ENCODE assay signal across 19 cellular contexts in the genomic region with DNA sequence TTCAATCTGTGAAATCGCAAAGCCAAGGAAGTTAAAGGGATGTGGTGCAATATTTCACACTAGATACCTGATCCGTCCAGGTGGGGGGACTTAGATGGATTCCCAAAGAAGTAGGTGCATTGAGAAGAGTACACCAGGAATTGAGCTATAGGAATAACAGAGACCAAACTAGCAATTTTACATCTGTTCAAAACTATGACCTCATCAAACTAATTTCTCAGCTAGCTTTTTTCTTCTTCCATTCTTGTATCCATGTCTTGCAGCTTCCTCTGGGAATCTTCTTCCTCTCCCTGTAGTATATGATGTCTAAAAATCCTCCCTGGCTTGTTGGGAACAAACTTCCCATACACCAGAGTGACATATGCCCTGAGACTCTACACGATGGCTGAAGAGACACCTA. TPM values are rescaled to one million over a fixed set of nuclear protein-coding genes. Genes with fewer than 3 reads are reported as not detected.
DNase-seq lines count a peak whose midpoint lies in the region; FAIRE-seq and TF ChIP-seq lines count a peak whose summit lies in the region.
"Had no signal": no experiment of that assay in that cellular context is flagged by ENCODE, and none has a peak within 500 bp of the region (broad histone marks: within the 10 kb centered on the region; RNA-seq: fewer than 3 reads in every experiment).

No MANE protein-coding gene starts in this region.

- POLR2A ChIA-PET in HEK293 (lab: Yijun Ruan, JAX) = interaction anchor here (0.6 to 1.0 kb wide), 2 partner anchors 52 to 678 kb away, joined by 3 read pairs; no protein-coding TSS in a partner anchor

- H3K27ac ChIP-seq in HEK293 (ENCODE audit: extremely low read depth, low read depth, low read length) (no peak overlapping the region), astrocyte (ENCODE audit: low read depth, low read length) (no peak overlapping the region)
- H3K27ac ChIP-seq: BLaER1, PC-9 had no signal

- H3K4me1 ChIP-seq in HEK293 (ENCODE audit: control insufficient read depth, insufficient read depth, low read length) (peaks cover 4% of the 10 kb centered on the region), astrocyte (ENCODE audit: insufficient read depth, low read length) (peaks cover 4% of the 10 kb centered on the region)

- no peak overlapping the region for H2AFZ ChIP-seq in astrocyte (ENCODE audit: low read depth, low read length)
- H2AFZ ChIP-seq: PC-9 had no signal

- peaks cover 11% of the 10 kb centered on the region for H3K27me3 Mint-ChIP-seq in T-helper 1 cell treated with Interleukin-12 subunit alpha and Interleukin-12 subunit beta and Interleukin-4 antibody, amounts not matched to agents 30 μg/mL and 1 μg/mL, for 36 hours (ENCODE audit: low read depth)
- H3K27me3 Mint-ChIP-seq in astrocyte (ENCODE audit: low read depth, unreplicated experiment) (no peaks in the 10 kb centered on the region), nephron (ENCODE audit: low read depth) (no peaks in the 10 kb centered on the region), osteocyte (ENCODE audit: unreplicated experiment) (peaks cover 4% of the 10 kb centered on the region)

- H3K36me3 ChIP-seq in HEK293 (ENCODE audit: control insufficient read depth in 2 of 2, insufficient read depth in 1 of 2, low read length in 2 of 2) (no peaks in the 10 kb centered on the region), astrocyte (ENCODE audit: insufficient read depth, low read length) (no peaks in the 10 kb centered on the region)
- H3K36me3 ChIP-seq: BLaER1, MG63 had no signal

- H3K9ac ChIP-seq in astrocyte (ENCODE audit: low read length) = no peak overlapping the region
- H3K9ac ChIP-seq: BLaER1 had no signal

- CTCF ChIA-PET in HEK293 (lab: Yijun Ruan, JAX) = interaction anchor here (0.7 kb wide), 1 partner anchor 386 kb away, joined by 3 read pairs; no protein-coding TSS in a partner anchor

- DNase-seq in T-helper 1 cell (no peak), astrocyte (ENCODE audit: low read depth) (no peak), osteocyte (ENCODE audit: extremely low spot score, unreplicated experiment) (no peak), SHP77 treated with DMSO at 0.1 percent for 48 hours (lab: John Stamatoyannopoulos, UW) (no peak), SIG-M5 (lab: John Stamatoyannopoulos, UW) (no peak)
- DNase-seq: GF-D8, Karpas-422, MG63, NCI-H1092, NCI-H146, NCI-H2081, NCI-H748 treated with DMSO at 0.1 percent for 48 hours, PC-9 had no signal

- no peak overlapping the region for H3K4me2 ChIP-seq in astrocyte (ENCODE audit: low read length)
- H3K4me2 ChIP-seq: BLaER1, GM23338, PC-9 had no signal

- peaks cover 12% of the 10 kb centered on the region for H3K9me3 Mint-ChIP-seq in T-helper 1 cell treated with Interleukin-12 subunit alpha and Interleukin-12 subunit beta and Interleukin-4 antibody, amounts not matched to agents 30 μg/mL and 1 μg/mL, for 36 hours
- H3K9me3 Mint-ChIP-seq in astrocyte (ENCODE audit: unreplicated experiment) = no peaks in the 10 kb centered on the region
- H3K9me3 Mint-ChIP-seq in nephron = peaks cover 3% of the 10 kb centered on the region
- H3K9me3 Mint-ChIP-seq in osteocyte (ENCODE audit: unreplicated experiment) = no peaks in the 10 kb centered on the region

- H4K20me1 ChIP-seq in astrocyte (ENCODE audit: insufficient read depth, low read length) = no peaks in the 10 kb centered on the region
- H4K20me1 ChIP-seq: BLaER1 had no signal

- no peak for FAIRE-seq in astrocyte (lab: Jason Lieb, UNC)
- FAIRE-seq: GM12892 had no signal

- H3K4me3 ChIP-seq in HEK293 (ENCODE audit: low read depth, low read length) = no peak overlapping the region
- no peak overlapping the region for H3K4me3 ChIP-seq in astrocyte (ENCODE audit: insufficient read depth, low read depth, low read length)
- H3K4me3 ChIP-seq: BLaER1, GM23338, MG63, PC-9 had no signal

- TF ChIP-seq CTCF in HEK293 (tag by site-specific recombination; IDR thresholded peaks at IDR 0.05) (no peak), astrocyte (IDR thresholded peaks at IDR 0.05; ENCODE audit: insufficient read depth, low read depth, low read length) (no peak), nephron (IDR thresholded peaks at IDR 0.05; ENCODE audit: unreplicated experiment in 3 of 3) (no peak), osteocyte (IDR thresholded peaks at IDR 0.05) (no peak)

- H3K36me3 Mint-ChIP-seq in T-helper 1 cell treated with Interleukin-12 subunit alpha and Interleukin-12 subunit beta and Interleukin-4 antibody, amounts not matched to agents 30 μg/mL and 1 μg/mL, for 36 hours (ENCODE audit: low read depth) = peaks cover 5% of the 10 kb centered on the region
- no peaks in the 10 kb centered on the region for H3K36me3 Mint-ChIP-seq in astrocyte (ENCODE audit: low read depth, unreplicated experiment)
- peaks cover 20% of the 10 kb centered on the region for H3K36me3 Mint-ChIP-seq in nephron (ENCODE audit: low read depth)
- no peaks in the 10 kb centered on the region for H3K36me3 Mint-ChIP-seq in osteocyte (ENCODE audit: unreplicated experiment)

- H3K9me3 ChIP-seq in HEK293 (ENCODE audit: control insufficient read depth, insufficient read depth, low read depth, low read length) (no peaks in the 10 kb centered on the region), astrocyte (ENCODE audit: insufficient read depth, low read depth, low read length) (no peaks in the 10 kb centered on the region)
- H3K9me3 ChIP-seq: MG63 had no signal

- peak overlapping the region; percentile 94 for H3K27ac Mint-ChIP-seq in T-helper 1 cell treated with Interleukin-12 subunit alpha and Interleukin-12 subunit beta and Interleukin-4 antibody, amounts not matched to agents 30 μg/mL and 1 μg/mL, for 36 hours
- H3K27ac Mint-ChIP-seq in astrocyte (ENCODE audit: unreplicated experiment) = peak overlapping the region; percentile 83
- H3K27ac Mint-ChIP-seq in nephron = peak overlapping the region; percentile 74 to 91 (median 80)
- no peak overlapping the region for H3K27ac Mint-ChIP-seq in osteocyte (ENCODE audit: unreplicated experiment)

- no peaks in the 10 kb centered on the region for H3K27me3 ChIP-seq in astrocyte (ENCODE audit: insufficient read depth, low read length)
- H3K27me3 ChIP-seq: BLaER1, MG63 had no signal

- no peaks in the 10 kb centered on the region for H3K79me2 ChIP-seq in astrocyte (ENCODE audit: insufficient read depth, low read length)

- peaks cover 36% of the 10 kb centered on the region for H3K4me1 Mint-ChIP-seq in T-helper 1 cell treated with Interleukin-12 subunit alpha and Interleukin-12 subunit beta and Interleukin-4 antibody, amounts not matched to agents 30 μg/mL and 1 μg/mL, for 36 hours (ENCODE audit: low read depth)
- H3K4me1 Mint-ChIP-seq in astrocyte (ENCODE audit: low read depth, unreplicated experiment) = peaks cover 31% of the 10 kb centered on the region
- H3K4me1 Mint-ChIP-seq in nephron = peaks cover 26% of the 10 kb centered on the region
- peaks cover 24% of the 10 kb centered on the region for H3K4me1 Mint-ChIP-seq in osteocyte (ENCODE audit: unreplicated experiment)

- no peak overlapping the region for H3K4me3 Mint-ChIP-seq in T-helper 1 cell treated with Interleukin-12 subunit alpha and Interleukin-12 subunit beta and Interleukin-4 antibody, amounts not matched to agents 30 μg/mL and 1 μg/mL, for 36 hours
- H3K4me3 Mint-ChIP-seq in astrocyte (ENCODE audit: unreplicated experiment) (no peak overlapping the region), nephron (no peak overlapping the region), osteocyte (ENCODE audit: unreplicated experiment) (no peak overlapping the region)
- H3K4me3 Mint-ChIP-seq: GM23338 had no signal

TF ChIP-seq in HEK293, 187 proteins besides CTCF, POLR2A, EP300 and RAD21:
- no peak for TF ChIP-seq ZNF37A (tag by site-specific recombination; IDR thresholded peaks at IDR 0.05)
- TF ChIP-seq, protein P1, sequence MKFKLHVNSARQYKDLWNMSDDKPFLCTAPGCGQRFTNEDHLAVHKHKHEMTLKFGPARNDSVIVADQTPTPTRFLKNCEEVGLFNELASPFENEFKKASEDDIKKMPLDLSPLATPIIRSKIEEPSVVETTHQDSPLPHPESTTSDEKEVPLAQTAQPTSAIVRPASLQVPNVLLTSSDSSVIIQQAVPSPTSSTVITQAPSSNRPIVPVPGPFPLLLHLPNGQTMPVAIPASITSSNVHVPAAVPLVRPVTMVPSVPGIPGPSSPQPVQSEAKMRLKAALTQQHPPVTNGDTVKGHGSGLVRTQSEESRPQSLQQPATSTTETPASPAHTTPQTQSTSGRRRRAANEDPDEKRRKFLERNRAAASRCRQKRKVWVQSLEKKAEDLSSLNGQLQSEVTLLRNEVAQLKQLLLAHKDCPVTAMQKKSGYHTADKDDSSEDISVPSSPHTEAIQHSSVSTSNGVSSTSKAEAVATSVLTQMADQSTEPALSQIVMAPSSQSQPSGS (tag by site-specific recombination; IDR thresholded peaks at IDR 0.05; ENCODE audit: low read depth) = peak; percentile 82
TF ChIP-seq in HEK293: peak in this region for 1.

RNA-seq across cellular contexts. Expression of a gene that starts 51.0 kb away (rescaled TPM):
- total RNA-seq in astrocyte (46.2 and 50.3 TPM in 2 replicates), osteocyte (55.7 and 56.0 TPM in 2 replicates)
